ENCODE assay signal across 13 cellular contexts in the genomic region with DNA sequence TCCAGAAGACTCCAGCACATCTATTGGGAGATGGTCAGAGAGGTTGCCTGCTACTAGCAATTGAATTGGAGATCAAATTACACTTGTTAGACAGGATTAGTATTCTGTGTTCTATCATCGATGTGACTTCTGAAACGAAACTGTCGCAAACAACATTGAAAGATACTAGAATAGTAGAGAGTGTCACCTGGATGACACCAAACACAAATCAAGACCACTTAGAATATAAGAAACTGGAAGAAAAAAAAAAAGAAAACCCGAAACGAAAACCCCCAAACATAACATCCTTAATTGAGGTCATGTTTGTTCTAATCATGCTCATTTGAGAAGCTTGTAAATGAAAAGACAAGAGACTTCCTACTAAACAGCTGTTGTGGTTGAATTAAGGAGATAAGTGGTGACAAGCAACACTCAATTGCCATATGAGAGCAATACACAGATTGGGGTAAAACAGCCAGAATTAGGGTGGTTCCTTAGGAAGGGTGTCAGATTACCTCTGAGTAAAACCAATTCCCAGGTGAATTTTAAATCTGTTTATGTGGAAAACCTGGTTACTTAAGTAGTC.
DNase-seq lines count a peak whose midpoint lies in the region; ATAC-seq, FAIRE-seq and TF ChIP-seq lines count a peak whose summit lies in the region.
"Had no signal": no experiment of that assay in that cellular context is flagged by ENCODE, and none has a peak within 500 bp of the region (broad histone marks: within the 10 kb centered on the region; RNA-seq: fewer than 3 reads in every experiment).

No MANE protein-coding gene starts in this region.

- no peak for FAIRE-seq in astrocyte (lab: Jason Lieb, UNC)

- H2AFZ ChIP-seq in astrocyte (ENCODE audit: low read depth, low read length) = no peak overlapping the region

- in situ Hi-C loops in transverse colon (cut with MboI; ENCODE audit: low pct_ligation_motif_present in 1 of 4, low pct_unique_long_range_greater_than_20kb in 1 of 4, low sequenced_read_pairs in 3 of 4) = no loop called here

- H3K27ac Mint-ChIP-seq in astrocyte (ENCODE audit: unreplicated experiment) = no peak overlapping the region

- no peak for TF ChIP-seq EP300 in transverse colon (IDR thresholded peaks at IDR 0.05; ENCODE audit: low read depth)

- 0 out of 22 replicates have a peak, but pooled peaks cover 0 to 4% (median 0%) of the 10 kb centered on the region in 11 experiments for H4K20me1 ChIP-seq in BLaER1 treated with 17β-estradiol and CSF1 and Interleukin-3, amounts not matched to agents 10 nM and 100 nM
- no peaks in the 10 kb centered on the region for H4K20me1 ChIP-seq in astrocyte (ENCODE audit: insufficient read depth, low read length)

- TF ChIP-seq CTCF in astrocyte (IDR thresholded peaks at IDR 0.05; ENCODE audit: insufficient read depth, low read depth, low read length) (no peak), transverse colon (IDR thresholded peaks at IDR 0.05) (no peak)

- no peak overlapping the region for H3K4me3 Mint-ChIP-seq in astrocyte (ENCODE audit: unreplicated experiment)

- 0 out of 22 replicates have a peak, but pooled peaks cover 0 to 3% (median 0%) of the 10 kb centered on the region in 11 experiments for H3K27me3 ChIP-seq in BLaER1 treated with 17β-estradiol and CSF1 and Interleukin-3, amounts not matched to agents 10 nM and 100 nM
- H3K27me3 ChIP-seq in astrocyte (ENCODE audit: insufficient read depth, low read length) = no peaks in the 10 kb centered on the region
- H3K27me3 ChIP-seq in transverse colon = no peaks in the 10 kb centered on the region

- 61 to 85% methylated on average over 5 of the region's 5 CpGs for WGBS in transverse colon (ENCODE audit: low coverage in 1 of 2), 2 donors

- H3K9ac ChIP-seq in BLaER1 treated with 17β-estradiol and CSF1 and Interleukin-3, amounts not matched to agents 10 nM and 100 nM = peak overlapping the region in 1 of 11 experiments; percentile 11; a peak in 1 of 22 replicates
- H3K9ac ChIP-seq in astrocyte (ENCODE audit: low read length) = no peak overlapping the region

- H3K27ac ChIP-seq in BLaER1 treated with 17β-estradiol and CSF1 and Interleukin-3, amounts not matched to agents 10 nM and 100 nM = peak overlapping the region in 6 of 11 experiments; percentile 71 to 91 (median 82); a peak in 10 of 22 replicates
- H3K27ac ChIP-seq in astrocyte (ENCODE audit: low read depth, low read length) (no peak overlapping the region), transverse colon (peak overlapping the region in 1 of 4 donors; percentile 29)
- H3K27ac ChIP-seq: left ventricle myocardium inferior had no signal

- DNase-seq in NCI-H1436 treated with DMSO at 0.1 percent for 48 hours (lab: John Stamatoyannopoulos, UW) = peak; percentile 21
- DNase-seq in astrocyte (ENCODE audit: low read depth) = peak; percentile 20
- DNase-seq in medulla oblongata (ENCODE audit: extremely low spot score) = no peak
- no peak for DNase-seq in activated CD4-positive, alpha-beta T cell treated with anti-CD3 and anti-CD28 coated beads, Interleukin-2, amount 50 U/mL, for 48 hours
- no peak for DNase-seq in transverse colon
- no peak for DNase-seq in retina
- DNase-seq: activated CD4-positive, alpha-beta T cell treated with anti-CD3 and anti-CD28 coated beads for 4 hours; amniotic stem cell; left ventricle myocardium inferior; NK-92 treated with Interleukin-12 subunit alpha and Interleukin-12 subunit beta, amount 100 ng/mL, for 24 hours; stimulated activated naive CD4-positive, alpha-beta T cell treated with Interleukin-2 at 50 U/mL for 16 hours had no signal

- H3K4me3 ChIP-seq in BLaER1 treated with 17β-estradiol and CSF1 and Interleukin-3, amounts not matched to agents 10 nM and 100 nM = no peak overlapping the region
- H3K4me3 ChIP-seq in astrocyte (ENCODE audit: insufficient read depth, low read depth, low read length) (no peak overlapping the region), transverse colon (no peak overlapping the region)
- H3K4me3 ChIP-seq: left ventricle myocardium inferior had no signal

- H3K9me3 ChIP-seq in BLaER1 treated with 17β-estradiol and CSF1 and Interleukin-3, amounts not matched to agents 10 nM and 100 nM (replicated peaks in 1 of 11) = peaks cover 0 to 27% (median 17%) of the 10 kb centered on the region in 11 experiments; a peak in 18 of 22 replicates
- H3K9me3 ChIP-seq in astrocyte (ENCODE audit: insufficient read depth, low read depth, low read length) (no peaks in the 10 kb centered on the region), transverse colon (no peaks in the 10 kb centered on the region)
- H3K9me3 ChIP-seq: left ventricle myocardium inferior had no signal

- H3K9me3 Mint-ChIP-seq in astrocyte (ENCODE audit: unreplicated experiment) = no peaks in the 10 kb centered on the region

- peaks cover 33 to 62% (median 55%) of the 10 kb centered on the region in 10 experiments for H3K4me1 ChIP-seq in BLaER1 treated with 17β-estradiol and CSF1 and Interleukin-3, amounts not matched to agents 10 nM and 100 nM
- H3K4me1 ChIP-seq in astrocyte (ENCODE audit: insufficient read depth, low read length) = peaks cover 18% of the 10 kb centered on the region
- peaks cover 0 to 7% (median 2%) of the 10 kb centered on the region in 4 donors for H3K4me1 ChIP-seq in transverse colon
- H3K4me1 ChIP-seq: left ventricle myocardium inferior had no signal

- ATAC-seq in GM19395 (IDR thresholded peaks at IDR 0.05; ENCODE audit: unreplicated experiment) = peak; percentile 20

- TF ChIP-seq POLR2A in transverse colon (IDR thresholded peaks at IDR 0.05) = no peak

- intact Hi-C loops in transverse colon (cut with DNase I; ENCODE audit: low total_unique reads) = no loop called here

- H3K4me1 Mint-ChIP-seq in astrocyte (ENCODE audit: low read depth, unreplicated experiment) = peaks cover 19% of the 10 kb centered on the region

- no peaks in the 10 kb centered on the region for H3K27me3 Mint-ChIP-seq in astrocyte (ENCODE audit: low read depth, unreplicated experiment)

- peak overlapping the region in 10 of 11 experiments; percentile 78 to 87 (median 84); a peak in 19 of 22 replicates for H3K4me2 ChIP-seq in BLaER1 treated with 17β-estradiol and CSF1 and Interleukin-3, amounts not matched to agents 10 nM and 100 nM
- no peak overlapping the region for H3K4me2 ChIP-seq in astrocyte (ENCODE audit: low read length)

- no peaks in the 10 kb centered on the region for H3K36me3 ChIP-seq in BLaER1 treated with 17β-estradiol and CSF1 and Interleukin-3, amounts not matched to agents 10 nM and 100 nM
- H3K36me3 ChIP-seq in astrocyte (ENCODE audit: insufficient read depth, low read length) (no peaks in the 10 kb centered on the region), transverse colon (no peaks in the 10 kb centered on the region)
- H3K36me3 ChIP-seq: left ventricle myocardium inferior had no signal

- no peaks in the 10 kb centered on the region for H3K36me3 Mint-ChIP-seq in astrocyte (ENCODE audit: low read depth, unreplicated experiment)

- no peaks in the 10 kb centered on the region for H3K79me2 ChIP-seq in astrocyte (ENCODE audit: insufficient read depth, low read length)

Comparison
In these comparisons a context has a peak if more than half of its experiments do, and no peak if none do; other contexts are left out.
1. DNase-seq: peak in NCI-H1436 treated with DMSO at 0.1 percent for 48 hours (single experiment) and astrocyte (single experiment); none in medulla oblongata (single experiment), activated CD4-positive, alpha-beta T cell treated with anti-CD3 and anti-CD28 coated beads, Interleukin-2, amount 50 U/mL, for 48 hours (0 of 2), transverse colon (single experiment) and retina (single experiment).